Comparison of ENCODE assay signal across 19 cellular contexts in genomic region chr9:108142142-108142503, GRCh38.
DNase-seq lines count a peak whose midpoint lies in the region; ATAC-seq and TF ChIP-seq lines count a peak whose summit lies in the region.
"Had no signal": no experiment of that assay in that cellular context is flagged by ENCODE, and none has a peak within 500 bp of the region (broad histone marks: within the 10 kb centered on the region; RNA-seq: fewer than 3 reads in every experiment).

No MANE protein-coding gene starts in this region.

- peak overlapping the region; percentile 47 for H2AFZ ChIP-seq in ACC112 (ENCODE audit: low read length, unreplicated experiment)
- H2AFZ ChIP-seq in mammary epithelial cell (ENCODE audit: low read depth, low read length), result peak overlapping the region; percentile 95

- CTCF ChIA-PET in mammary epithelial cell (lab: Charles Lee; ENCODE audit: low non-redundant PET), result no interaction called here
- CTCF ChIA-PET in CD4-positive, alpha-beta T cell (lab: Charles Lee), result no interaction called here

- H3K36me3 Mint-ChIP-seq in CD4-positive, alpha-beta T cell (ENCODE audit: low read depth), result no peaks in the 10 kb centered on the region
- H3K36me3 Mint-ChIP-seq: stimulated activated memory B cell treated with anti-CD40 and anti-IgM and Interleukin-4, amounts not matched to agents 10 μg/mL and 1 μg/mL and 100 μg/mL, for 72 hours had no signal

- peaks cover 5% of the 10 kb centered on the region for H3K9me3 Mint-ChIP-seq in CD4-positive, alpha-beta T cell

- POLR2A ChIA-PET in CD4-positive, alpha-beta T cell (lab: Charles Lee), result no interaction called here

- H4K20me1 ChIP-seq in mammary epithelial cell (ENCODE audit: insufficient read depth, low read length), result no peaks in the 10 kb centered on the region

- no peaks in the 10 kb centered on the region for H3K36me3 ChIP-seq in ACC112 (ENCODE audit: insufficient read depth, low read length)
- H3K36me3 ChIP-seq in mammary epithelial cell (ENCODE audit: insufficient read depth, low read length), result no peaks in the 10 kb centered on the region
- H3K36me3 ChIP-seq in lung (ENCODE audit: control insufficient read depth in 2 of 2, insufficient read depth in 2 of 2, low read length in 2 of 2), result no peaks in the 10 kb centered on the region
- no peaks in the 10 kb centered on the region for H3K36me3 ChIP-seq in skeletal muscle tissue (ENCODE audit: control insufficient read depth in 3 of 3, insufficient read depth in 3 of 3, low read length in 3 of 3)

- H3K4me3 ChIP-seq in ACC112 (ENCODE audit: low read depth, low read length) (no peak overlapping the region), mammary epithelial cell (replicated peaks in 1 of 3; ENCODE audit: insufficient read depth in 1 of 3, low read depth in 2 of 3, low read length in 3 of 3) (no peak overlapping the region), lung (no peak overlapping the region), skeletal muscle tissue (ENCODE audit: low read length in 3 of 3) (no peak overlapping the region)

- WGBS in mammary epithelial cell (ENCODE audit: low coverage, missing lambda C conversion rate), result 35% methylated on average over 2 of the region's 2 CpGs
- WGBS in lung, 2 donors, result 76 to 91% methylated on average over 2 of the region's 2 CpGs

- H3K27ac Mint-ChIP-seq in CD4-positive, alpha-beta T cell, result no peak overlapping the region
- H3K27ac Mint-ChIP-seq: effector memory CD8-positive, alpha-beta T cell; stimulated activated memory B cell treated with anti-CD40 and anti-IgM and Interleukin-4, amounts not matched to agents 10 μg/mL and 1 μg/mL and 100 μg/mL, for 72 hours; T-helper 17 cell had no signal

- intact Hi-C loops in mammary epithelial cell (cut with micrococcal nuclease), result no loop called here
- intact Hi-C loops in CD4-positive, alpha-beta T cell (cut with DNase I, micrococcal nuclease), result no loop called here

- H3K79me2 ChIP-seq in ACC112 (ENCODE audit: control insufficient read depth, insufficient read depth, low read length, unreplicated experiment), result no peaks in the 10 kb centered on the region
- H3K79me2 ChIP-seq in mammary epithelial cell (ENCODE audit: insufficient read depth, low read length), result no peaks in the 10 kb centered on the region

- DNase-seq in mammary epithelial cell (no peak), lung (ENCODE audit: low spot score) (no peak), SHP77 (lab: John Stamatoyannopoulos, UW) (no peak), OCI-M2 (lab: John Stamatoyannopoulos, UW; ENCODE audit: unreplicated experiment) (no peak), kidney tubule cell (ENCODE audit: low spot score) (no peak)
- no peak for DNase-seq in CD4-positive, alpha-beta T cell
- DNase-seq: activated CD4-positive, alpha-beta T cell treated with anti-CD3 and anti-CD28 coated beads for 4 hours; activated T-cell treated with anti-CD3 and anti-CD28 coated beads, Interleukin-2, amount 50 U/mL, for 1 hour; DMS 273 treated with DMSO at 0.1 percent for 48 hours; effector memory CD8-positive, alpha-beta T cell; glutamatergic neuron; NCI-H146; NCI-H524 treated with DMSO at 0.1 percent for 48 hours; stimulated activated CD4-positive, alpha-beta T cell treated with anti-CD3 and anti-CD28 coated beads, Interleukin-4, amount 100 ng/mL, for 24 hours; T-helper 17 cell had no signal

- TF ChIP-seq CTCF in mammary epithelial cell (conservative IDR thresholded peaks at IDR 0.05 in 1 of 2, IDR thresholded peaks at IDR 0.05 in 1 of 2; ENCODE audit: extremely low read depth in 1 of 2, insufficient read depth in 1 of 2, low read depth in 1 of 2, low read length in 2 of 2) (no peak), lung (IDR thresholded peaks at IDR 0.05; ENCODE audit: control extremely low read depth, extremely low read depth) (no peak)
- TF ChIP-seq CTCF in CD4-positive, alpha-beta T cell (IDR thresholded peaks at IDR 0.05), result no peak

- dilution Hi-C loops in mammary epithelial cell (cut with HindIII; ENCODE audit: low sequenced_read_pairs), result no loop called here

- no TSS peak for BruUV-seq in mammary epithelial cell (replicated peaks; lab: Mats Ljungman, UMichigan)

- H3K4me1 Mint-ChIP-seq in CD4-positive, alpha-beta T cell (ENCODE audit: low read depth), result no peaks in the 10 kb centered on the region
- H3K4me1 Mint-ChIP-seq: stimulated activated memory B cell treated with anti-CD40 and anti-IgM and Interleukin-4, amounts not matched to agents 10 μg/mL and 1 μg/mL and 100 μg/mL, for 72 hours; T-helper 17 cell had no signal

- in situ Hi-C loops in mammary epithelial cell (cut with MboI; ENCODE audit: low sequenced_read_pairs in 2 of 2), result no loop called here

- peaks cover 14% of the 10 kb centered on the region for H3K4me1 ChIP-seq in ACC112 (ENCODE audit: control insufficient read depth, insufficient read depth, low read length, unreplicated experiment)
- H3K4me1 ChIP-seq in mammary epithelial cell (ENCODE audit: insufficient read depth, low read length), result peaks cover 10% of the 10 kb centered on the region
- peaks cover 0 to 6% of the 10 kb centered on the region in 2 donors for H3K4me1 ChIP-seq in lung (ENCODE audit: control insufficient read depth in 2 of 2, insufficient read depth in 2 of 2, low read length in 2 of 2)
- peaks cover 16 to 28% (median 16%) of the 10 kb centered on the region in 3 donors for H3K4me1 ChIP-seq in skeletal muscle tissue (ENCODE audit: control insufficient read depth in 3 of 3, insufficient read depth in 3 of 3, low read length in 3 of 3)

- H3K9me3 ChIP-seq in mammary epithelial cell (replicated peaks; ENCODE audit: insufficient read depth, low read length), result no peaks in the 10 kb centered on the region
- peaks cover 0 to 3% of the 10 kb centered on the region in 2 donors for H3K9me3 ChIP-seq in lung (ENCODE audit: control insufficient read depth in 2 of 2, insufficient read depth in 1 of 2, low read length in 1 of 2)
- no peaks in the 10 kb centered on the region for H3K9me3 ChIP-seq in skeletal muscle tissue (ENCODE audit: control insufficient read depth in 3 of 3, low read length in 3 of 3)
- no peaks in the 10 kb centered on the region for H3K9me3 ChIP-seq in CD4-positive, alpha-beta T cell (ENCODE audit: control insufficient read depth, low read length)

- H3K27me3 ChIP-seq in ACC112 (ENCODE audit: insufficient read depth, low read length) (no peaks in the 10 kb centered on the region), mammary epithelial cell (ENCODE audit: insufficient read depth, low read length) (no peaks in the 10 kb centered on the region), lung (ENCODE audit: control insufficient read depth, insufficient read depth) (no peaks in the 10 kb centered on the region), skeletal muscle tissue (ENCODE audit: control insufficient read depth in 3 of 3, insufficient read depth in 3 of 3, low read length in 3 of 3) (no peaks in the 10 kb centered on the region)
- H3K27me3 ChIP-seq in CD4-positive, alpha-beta T cell (ENCODE audit: control insufficient read depth, insufficient read depth, low read length), result no peaks in the 10 kb centered on the region

- H3K27ac ChIP-seq in ACC112 (ENCODE audit: low read depth, low read length), result peak overlapping the region; percentile 22
- no peak overlapping the region for H3K27ac ChIP-seq in mammary epithelial cell (ENCODE audit: insufficient read depth, low read depth, low read length)
- H3K27ac ChIP-seq in lung (ENCODE audit: low read depth in 1 of 2, low read length in 1 of 2), result peak overlapping the region; percentile 52 to 68
- H3K27ac ChIP-seq in skeletal muscle tissue (ENCODE audit: low read depth, low read length), result peak overlapping the region; percentile 61
- no peak overlapping the region for H3K27ac ChIP-seq in CD4-positive, alpha-beta T cell (ENCODE audit: low read depth, low read length)

- no peak overlapping the region for H3K4me2 ChIP-seq in mammary epithelial cell (ENCODE audit: insufficient read depth, low read depth, low read length)

- H3K27me3 Mint-ChIP-seq in CD4-positive, alpha-beta T cell, result no peaks in the 10 kb centered on the region
- H3K27me3 Mint-ChIP-seq: effector memory CD8-positive, alpha-beta T cell; T-helper 17 cell had no signal

- ATAC-seq in lung (ENCODE audit: insufficient read depth, low FRiP score), result no peak
- ATAC-seq in CD4-positive, alpha-beta T cell (ENCODE audit: poor library complexity), result no peak
- ATAC-seq: effector memory CD8-positive, alpha-beta T cell; Panc1; T-helper 17 cell had no signal

- H3K9ac ChIP-seq in mammary epithelial cell (ENCODE audit: insufficient read depth, low read length) (no peak overlapping the region), skeletal muscle tissue (ENCODE audit: low read depth in 1 of 3, low read length in 3 of 3) (peak overlapping the region in 1 of 3 donors; percentile 54)

- H3K4me3 Mint-ChIP-seq in CD4-positive, alpha-beta T cell, result no peak overlapping the region
- H3K4me3 Mint-ChIP-seq: effector memory CD8-positive, alpha-beta T cell; stimulated activated memory B cell treated with anti-CD40 and anti-IgM and Interleukin-4, amounts not matched to agents 10 μg/mL and 1 μg/mL and 100 μg/mL, for 72 hours; T-helper 17 cell had no signal

Comparison
In these comparisons a context has a peak if more than half of its experiments do, and no peak if none do; other contexts are left out.
1. H3K27ac ChIP-seq: peak in ACC112 (single experiment), lung (2 of 2) and skeletal muscle tissue (single experiment); none in mammary epithelial cell (single experiment) and CD4-positive, alpha-beta T cell (single experiment).